Comparison of ENCODE assay signal across 8 cellular contexts in genomic region chr17:28898261-28898955, GRCh38. TPM values are rescaled to one million over a fixed set of nuclear protein-coding genes. Genes with fewer than 3 reads are reported as not detected.
DNase-seq lines count a peak whose midpoint lies in the region; ATAC-seq and TF ChIP-seq lines count a peak whose summit lies in the region.

No MANE protein-coding gene starts in this region.

- H3K27ac ChIP-seq in adipose tissue (ENCODE audit: low read depth, low read length) (peak overlapping the region; percentile 92), transverse colon (peak overlapping the region; percentile 89 to 97 (median 92))

- H3K9me3 ChIP-seq in transverse colon = no peaks in the 10 kb centered on the region

- TF ChIP-seq POLR2A in transverse colon (IDR thresholded peaks at IDR 0.05) = no peak

- no peaks in the 10 kb centered on the region for H3K9me3 Mint-ChIP-seq in activated naive CD4-positive, alpha-beta T cell treated with anti-CD3 and anti-CD28 coated beads for 36 hours
- H3K9me3 Mint-ChIP-seq in memory B cell = no peaks in the 10 kb centered on the region

- DNase-seq in activated naive CD4-positive, alpha-beta T cell treated with anti-CD3 and anti-CD28 coated beads for 36 hours = no peak
- DNase-seq in activated naive CD4-positive, alpha-beta T cell treated with anti-CD3 and anti-CD28 coated beads, Interleukin-2, amount 50 U/mL, for 16 hours = no peak
- DNase-seq in memory B cell (ENCODE audit: low spot score in 2 of 2) (no peak), transverse colon (no peak), RKO (ENCODE audit: low spot score) (no peak), NCI-H82 (lab: John Stamatoyannopoulos, UW) (no peak)

- H3K4me1 ChIP-seq in transverse colon = peaks cover 9 to 51% (median 39%) of the 10 kb centered on the region in 4 donors

- no peaks in the 10 kb centered on the region for H3K27me3 ChIP-seq in transverse colon

- H3K36me3 ChIP-seq in transverse colon = no peaks in the 10 kb centered on the region

- in situ Hi-C loops in transverse colon (cut with MboI; ENCODE audit: low pct_ligation_motif_present in 1 of 4, low pct_unique_long_range_greater_than_20kb in 1 of 4, low sequenced_read_pairs in 3 of 4) = loop anchor here in 1 of 4 donors (25.0 kb wide), 1 partner anchor 136 kb away; no protein-coding TSS in a partner anchor

- H3K4me3 ChIP-seq in transverse colon = peak overlapping the region in 2 of 4 donors; percentile 66 to 76

- peak overlapping the region; percentile 94 for H3K4me3 Mint-ChIP-seq in activated naive CD4-positive, alpha-beta T cell treated with anti-CD3 and anti-CD28 coated beads for 36 hours
- peak overlapping the region; percentile 98 for H3K4me3 Mint-ChIP-seq in memory B cell

- no peak for TF ChIP-seq EP300 in transverse colon (IDR thresholded peaks at IDR 0.05; ENCODE audit: low read depth)

- H3K27ac Mint-ChIP-seq in activated naive CD4-positive, alpha-beta T cell treated with anti-CD3 and anti-CD28 coated beads for 36 hours = peak overlapping the region; percentile 93
- peak overlapping the region; percentile 99 for H3K27ac Mint-ChIP-seq in memory B cell

- TF ChIP-seq CTCF in transverse colon (IDR thresholded peaks at IDR 0.05) = no peak

- no peaks in the 10 kb centered on the region for H3K27me3 Mint-ChIP-seq in activated naive CD4-positive, alpha-beta T cell treated with anti-CD3 and anti-CD28 coated beads for 36 hours (ENCODE audit: low read depth)
- no peaks in the 10 kb centered on the region for H3K27me3 Mint-ChIP-seq in memory B cell

- CTCF ChIA-PET in activated naive CD4-positive, alpha-beta T cell treated with anti-CD3 and anti-CD28 coated beads for 36 hours (lab: Charles Lee) = interaction anchor here (0.7 to 4.1 kb wide), 11 partner anchors 8 to 171 kb away, joined by 3 to 21 read pairs (median 4); partner anchors contain the start of genes FAM222B and TLCD1

- ATAC-seq in memory B cell (ENCODE audit: low read depth) = no peak
- no peak for ATAC-seq in GM18868 (IDR thresholded peaks at IDR 0.05; ENCODE audit: unreplicated experiment)

- intact Hi-C loops in activated naive CD4-positive, alpha-beta T cell treated with anti-CD3 and anti-CD28 coated beads for 36 hours (cut with micrococcal nuclease) = loop anchor here (10.0 kb wide), 1 partner anchor 236 kb away; no protein-coding TSS in a partner anchor
- intact Hi-C loops in transverse colon (cut with DNase I; ENCODE audit: low total_unique reads) = no loop called here

- H3K4me1 Mint-ChIP-seq in activated naive CD4-positive, alpha-beta T cell treated with anti-CD3 and anti-CD28 coated beads for 36 hours (ENCODE audit: low read depth) = peaks cover 63% of the 10 kb centered on the region
- H3K4me1 Mint-ChIP-seq in memory B cell = peaks cover 46% of the 10 kb centered on the region

- peaks cover 32% of the 10 kb centered on the region for H3K36me3 Mint-ChIP-seq in activated naive CD4-positive, alpha-beta T cell treated with anti-CD3 and anti-CD28 coated beads for 36 hours (ENCODE audit: low read depth)
- peaks cover 5% of the 10 kb centered on the region for H3K36me3 Mint-ChIP-seq in memory B cell

- WGBS in adipose tissue, 3 donors = 79 to 85% (median 85%) methylated on average over 18 of the region's 18 CpGs
- WGBS in transverse colon (ENCODE audit: low coverage in 1 of 2), 2 donors = 76 to 95% methylated on average over 4 to 18 of the region's 18 CpGs

RNA-seq across cellular contexts. Expression of gene FLOT2, which starts 0.9 kb away (rescaled TPM):
- 10 to 100 TPM; 66.0 to 71.5 TPM for total RNA-seq in activated naive CD4-positive, alpha-beta T cell treated with anti-CD3 and anti-CD28 coated beads for 36 hours
- 100 to 1,000 TPM in 1 of 3 donors, 10 to 100 TPM in 2; 34.9 to 115 (median 76.6) TPM for polyA plus RNA-seq in adipose tissue
- 10 to 100 TPM; 35.8 to 95.8 (median 46.5) TPM for total RNA-seq in transverse colon

RNA-seq across cellular contexts. Expression of gene DHRS13, which starts 4.5 kb away (rescaled TPM):
- 10 to 100 TPM; 20.1 to 20.9 TPM for total RNA-seq in activated naive CD4-positive, alpha-beta T cell treated with anti-CD3 and anti-CD28 coated beads for 36 hours
- 1 to 10 TPM; 3.9 to 6.5 (median 5.3) TPM for polyA plus RNA-seq in adipose tissue
- 1 to 10 TPM; 2.2 to 6.5 (median 6.0) TPM for total RNA-seq in transverse colon

RNA-seq across cellular contexts. Expression of gene ERAL1, which starts 43.6 kb away (rescaled TPM):
- total RNA-seq in activated naive CD4-positive, alpha-beta T cell treated with anti-CD3 and anti-CD28 coated beads for 36 hours = 10 to 100 TPM; 51.2 to 60.4 TPM
- 10 to 100 TPM; 22.8 to 40.5 (median 34.1) TPM for polyA plus RNA-seq in adipose tissue
- 10 to 100 TPM; 28.1 to 74.4 (median 47.3) TPM for total RNA-seq in transverse colon

RNA-seq across cellular contexts. Expression of gene PHF12, which starts 52.9 kb away (rescaled TPM):
- total RNA-seq in activated naive CD4-positive, alpha-beta T cell treated with anti-CD3 and anti-CD28 coated beads for 36 hours = 10 to 100 TPM; 52.8 to 56.7 TPM
- 10 to 100 TPM; 13.5 to 17.2 (median 14.0) TPM for polyA plus RNA-seq in adipose tissue
- total RNA-seq in transverse colon = 100 to 1,000 TPM in 1 of 4 donors, 10 to 100 TPM in 3; 43.5 to 134 (median 60.5) TPM

RNA-seq across cellular contexts. Expression of gene FAM222B, which starts 55.8 kb away (rescaled TPM):
- total RNA-seq in activated naive CD4-positive, alpha-beta T cell treated with anti-CD3 and anti-CD28 coated beads for 36 hours = 10 to 100 TPM; 11.2 TPM
- polyA plus RNA-seq in adipose tissue = 1 to 10 TPM; 4.9 to 9.2 (median 5.6) TPM
- total RNA-seq in transverse colon = 10 to 100 TPM; 23.2 to 41.0 (median 32.9) TPM
